2 cellular contexts compared by ENCODE assay signal in the genomic region with DNA sequence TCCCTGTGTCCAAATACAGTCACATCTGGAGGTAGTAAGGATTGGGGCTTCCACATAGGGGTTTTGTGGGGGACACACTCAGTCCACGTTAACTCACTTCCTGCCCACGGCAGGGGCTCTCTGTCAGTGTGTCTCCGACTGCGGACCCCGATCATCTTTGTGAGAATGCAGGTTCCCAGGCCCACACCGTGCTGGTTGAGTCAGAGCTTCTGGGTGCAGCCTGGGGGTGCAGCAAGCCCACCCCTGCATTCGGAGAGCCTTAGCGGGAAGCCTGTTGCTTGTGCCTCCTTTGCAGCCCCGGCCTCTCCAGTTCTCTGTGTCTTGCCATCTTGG.
TF ChIP-seq lines count a peak whose summit lies in the region.

No MANE protein-coding gene starts in this region.

TF ChIP-seq in HEK293T, 16 proteins besides CTCF, POLR2A, EP300 and RAD21 (continued from another document):
- TF ChIP-seq TARDBP (IDR thresholded peaks at IDR 0.05) = no peak
- no peak for TF ChIP-seq FOXA1 (IDR thresholded peaks at IDR 0.05)

TF ChIP-seq in WTC11, 78 proteins besides CTCF, POLR2A, EP300 and RAD21 (continued from another document):
- no peak for TF ChIP-seq MLX (CRISPR knock-in tag; IDR thresholded peaks at IDR 0.05)
TF ChIP-seq in WTC11: peak in this region for 0.
